15 cellular contexts compared by ENCODE assay signal in the genomic region with DNA sequence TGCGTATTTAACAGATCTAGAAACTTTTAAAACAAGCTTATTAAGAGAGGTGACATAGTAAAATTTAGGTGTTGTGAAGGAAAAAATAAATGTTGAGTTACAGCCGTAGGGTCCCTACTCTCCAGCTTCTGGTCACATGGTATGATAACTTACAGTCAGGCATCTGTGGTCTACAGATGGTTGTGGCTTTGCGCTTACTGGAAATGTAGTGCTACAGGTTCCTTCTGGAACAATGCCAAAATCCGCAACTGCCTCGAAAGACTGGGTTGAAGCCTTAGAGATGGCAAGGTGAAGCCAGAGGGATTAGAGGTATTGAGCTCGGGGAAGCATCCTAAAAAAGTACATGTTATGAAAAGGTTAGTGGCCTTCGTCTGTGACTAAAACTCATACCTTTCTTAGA.
"Had no signal": no experiment of that assay in that cellular context is flagged by ENCODE, and none has a peak within 500 bp of the region (broad histone marks: within the 10 kb centered on the region; RNA-seq: fewer than 3 reads in every experiment).

No MANE protein-coding gene starts in this region.

- DNase-seq: activated CD4-positive, alpha-beta T cell treated with anti-CD3 and anti-CD28 coated beads, Interleukin-2, amount 10 ng/mL, durations not matched to agents 24 days and 14 days; activated naive CD4-positive, alpha-beta T cell treated with anti-CD3 and anti-CD28 coated beads, Interleukin-2, amount 50 U/mL, for 16 hours; adrenal gland; colonic mucosa; foreskin melanocyte; heart right ventricle; left lung; nucleus accumbens; right lobe of liver; stimulated activated naive B cell treated with anti-CD40 and anti-IgM and Interleukin-4, amounts not matched to agents 10 μg/mL and 1 μg/mL and 100 μg/mL, for 72 hours had no signal

- H3K27ac ChIP-seq: adrenal gland, colonic mucosa, heart right ventricle, left lung, right lobe of liver, tibial nerve, vagina had no signal

- H3K9me3 ChIP-seq: adrenal gland, colonic mucosa, right lobe of liver, tibial nerve, vagina had no signal

- H3K27me3 ChIP-seq: adrenal gland, colonic mucosa, heart right ventricle, left lung, right lobe of liver, tibial nerve, vagina had no signal

- H3K4me3 ChIP-seq: adrenal gland, colonic mucosa, heart right ventricle, left lung, right lobe of liver, tibial nerve, vagina had no signal

- H3K4me1 ChIP-seq: adrenal gland, colonic mucosa, heart right ventricle, left lung, right lobe of liver, tibial nerve, vagina had no signal

- H3K36me3 ChIP-seq: adrenal gland, colonic mucosa, heart right ventricle, left lung, right lobe of liver, tibial nerve, vagina had no signal

- ATAC-seq: activated T-helper 17 cell treated with anti-CD3 and anti-CD28 coated beads, Interleukin-2, amount 50 U/mL, for 72 hours; heart right ventricle; left lung; natural killer cell treated with Interleukin-12 subunit alpha and Interleukin-12 subunit beta and Interleukin-15 and Interleukin-18, amount 100 ng/mL, for 72 hours; right lobe of liver; stimulated activated naive B cell treated with anti-CD40 and anti-IgM and Interleukin-4, amounts not matched to agents 10 μg/mL and 1 μg/mL and 100 μg/mL, for 72 hours; WTC11 had no signal
